Comparison of ENCODE assay signal across 10 cellular contexts in genomic region chr12:9868271-9868815, GRCh38. TPM values are rescaled to one million over a fixed set of nuclear protein-coding genes. Genes with fewer than 3 reads are reported as not detected.
DNase-seq lines count a peak whose midpoint lies in the region; ATAC-seq and TF ChIP-seq lines count a peak whose summit lies in the region.
"Had no signal": no experiment of that assay in that cellular context is flagged by ENCODE, and none has a peak within 500 bp of the region (broad histone marks: within the 10 kb centered on the region; RNA-seq: fewer than 3 reads in every experiment).

No MANE protein-coding gene starts in this region.

- DNase-seq in AG10803 (ENCODE audit: low read depth) (no peak), KBM-7 (peak; percentile 77), ascending aorta (ENCODE audit: low spot score in 2 of 2) (no peak), iPS-NIHi11 (ENCODE audit: low spot score) (no peak), cortex of kidney (lab: John Stamatoyannopoulos, UW) (no peak)
- no peak for DNase-seq in stimulated activated naive CD4-positive, alpha-beta T cell treated with Interleukin-2 at 50 U/mL for 16 hours (lab: John Stamatoyannopoulos, UW)
- DNase-seq: GF-D8 had no signal

- in situ Hi-C loops in KBM-7 (cut with MboI; ENCODE audit: low pct_unique_long_range_greater_than_20kb, low sequenced_read_pairs), result no loop called here

- H3K27me3 ChIP-seq in ascending aorta (no peaks in the 10 kb centered on the region), muscle layer of colon (ENCODE audit: control insufficient read depth in 1 of 2, insufficient read depth in 2 of 2, low read length in 2 of 2) (no peaks in the 10 kb centered on the region)

- H3K9me3 ChIP-seq in ascending aorta (no peaks in the 10 kb centered on the region), muscle layer of colon (ENCODE audit: low read length) (no peaks in the 10 kb centered on the region)

- H3K36me3 ChIP-seq in ascending aorta, result no peaks in the 10 kb centered on the region
- no peaks in the 10 kb centered on the region for H3K36me3 ChIP-seq in muscle layer of colon (ENCODE audit: insufficient read depth, low read length)

- no peak overlapping the region for H3K9ac ChIP-seq in muscle layer of colon (ENCODE audit: low read length)

- intact Hi-C loops in ascending aorta (cut with DNase I), result no loop called here

- no peak for ATAC-seq in HG03159 (IDR thresholded peaks at IDR 0.05; ENCODE audit: unreplicated experiment)

- H3K4me3 ChIP-seq in AG10803 (ENCODE audit: low read length) (peak overlapping the region; percentile 59), ascending aorta (peak overlapping the region; percentile 48 to 52), muscle layer of colon (ENCODE audit: low read depth in 1 of 2, low read length in 2 of 2) (peak overlapping the region; percentile 47 to 69)

- no peaks in the 10 kb centered on the region for H3K4me1 ChIP-seq in ascending aorta
- H3K4me1 ChIP-seq in muscle layer of colon (ENCODE audit: insufficient read depth, low read length), result no peaks in the 10 kb centered on the region

- TF ChIP-seq CTCF in AG10803 (conservative IDR thresholded peaks at IDR 0.05; ENCODE audit: low read length), result no peak
- no peak for TF ChIP-seq CTCF in ascending aorta (IDR thresholded peaks at IDR 0.05)

- H3K27ac ChIP-seq in ascending aorta (peak overlapping the region; percentile 39 to 46), muscle layer of colon (ENCODE audit: low read depth, low read length) (no peak overlapping the region)

RNA-seq across cellular contexts. Expression of gene CLEC2B, which starts 0.8 kb away (rescaled TPM):
- total RNA-seq in ascending aorta, result 1.1 TPM

RNA-seq across cellular contexts. Expression of gene KLRF2, which starts 12.9 kb away (rescaled TPM):
- total RNA-seq in ascending aorta, result not detected
- total RNA-seq: NCI-H460 had no signal

RNA-seq across cellular contexts. Expression of gene KLRF1, which starts 41.1 kb away (rescaled TPM):
- not detected for total RNA-seq in ascending aorta
